39 cellular contexts compared by ENCODE assay signal in the genomic region with DNA sequence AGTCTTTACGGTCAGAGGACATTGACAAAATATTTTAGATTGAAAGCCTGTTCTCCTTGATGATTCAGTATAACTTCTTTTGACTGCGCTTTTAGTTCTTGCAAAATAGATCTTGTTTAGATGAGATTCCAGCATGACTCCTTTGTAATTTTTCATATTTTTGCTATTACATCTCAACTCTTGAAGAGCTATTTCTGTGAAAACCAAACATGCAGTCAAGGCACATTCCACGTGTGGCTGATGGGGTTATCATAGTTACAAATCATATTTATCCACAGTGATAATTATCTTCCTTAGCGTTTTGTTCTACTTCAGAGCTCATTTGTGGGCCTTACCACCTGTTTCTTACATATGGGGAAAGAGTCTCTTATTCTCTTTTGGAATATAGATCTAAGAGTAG.
"Had no signal": no experiment of that assay in that cellular context is flagged by ENCODE, and none has a peak within 500 bp of the region (broad histone marks: within the 10 kb centered on the region; RNA-seq: fewer than 3 reads in every experiment).

No MANE protein-coding gene starts in this region.

- H3K4me1 Mint-ChIP-seq: activated B cell treated with CpG ODN at 0.5 μM for 24 hours; activated CD4-positive, alpha-beta T cell treated with anti-CD3 and anti-CD28 coated beads, Interleukin-2, amount 10 ng/mL, durations not matched to agents 24 days and 14 days; activated naive CD8-positive, alpha-beta T cell treated with anti-CD3 and anti-CD28 coated beads for 36 hours; activated T-helper 17 cell treated with anti-CD3 and anti-CD28 coated beads, Interleukin-2, amount 50 U/mL, for 72 hours; brain; central memory CD8-positive, alpha-beta T cell had no signal

- ATAC-seq: activated CD8-positive, alpha-beta T cell treated with anti-CD3 and anti-CD28 coated beads for 36 hours; activated naive CD4-positive, alpha-beta T cell treated with anti-CD3 and anti-CD28 coated beads, Interleukin-2, amount 50 U/mL, for 72 hours; activated T-cell treated with anti-CD3 and anti-CD28 coated beads, Interleukin-2, amount 50 U/mL, for 4 hours; activated T-cell treated with anti-CD3 and anti-CD28 coated beads, Interleukin-2, amount 50 U/mL, for 72 hours; activated T-helper 17 cell treated with anti-CD3 and anti-CD28 coated beads, Interleukin-2, amount 50 U/mL, for 72 hours had no signal

- H3K9me3 Mint-ChIP-seq: activated B cell treated with CpG ODN at 0.5 μM for 24 hours; activated CD4-positive, alpha-beta memory T cell treated with anti-CD3 and anti-CD28 coated beads for 36 hours; activated CD4-positive, alpha-beta T cell treated with anti-CD3 and anti-CD28 coated beads, Interleukin-2, amount 10 ng/mL, durations not matched to agents 24 days and 14 days; activated CD8-positive, alpha-beta T cell treated with anti-CD3 and anti-CD28 coated beads for 36 hours; activated naive CD4-positive, alpha-beta T cell treated with anti-CD3 and anti-CD28 coated beads for 36 hours; activated naive CD4-positive, alpha-beta T cell treated with anti-CD3 and anti-CD28 coated beads, Interleukin-2, amount 50 U/mL, for 72 hours; activated naive CD8-positive, alpha-beta T cell treated with anti-CD3 and anti-CD28 coated beads for 36 hours; activated T-cell treated with anti-CD3 and anti-CD28 coated beads, Interleukin-2, amount 50 U/mL, for 4 hours; activated T-cell treated with anti-CD3 and anti-CD28 coated beads, Interleukin-2, amount 50 U/mL, for 72 hours; activated T-helper 1 cell treated with anti-CD3 and anti-CD28 coated beads, Interleukin-12 subunit alpha, Interleukin-12 subunit beta, Interleukin-2, Interleukin-4 antibody, amounts not matched to agents 30 ng/mL and 10 ng/mL and 1 ng/mL, durations not matched to agents 14 hours and 24 hours and 36 hours; activated T-helper 17 cell treated with anti-CD3 and anti-CD28 coated beads, Interleukin-2, amount 50 U/mL, for 72 hours; brain; central memory CD8-positive, alpha-beta T cell; T-helper 1 cell treated with Interleukin-12 subunit alpha and Interleukin-12 subunit beta and Interleukin-4 antibody, amounts not matched to agents 30 μg/mL and 1 μg/mL, for 36 hours; T-helper 2 cell treated with Interferon-gamma antibody and Interleukin-4, amounts not matched to agents 5 μg/mL and 100 μg/mL, for 36 hours had no signal

- H3K4me3 Mint-ChIP-seq: activated B cell treated with CpG ODN at 0.5 μM for 24 hours; activated CD4-positive, alpha-beta memory T cell treated with anti-CD3 and anti-CD28 coated beads for 36 hours; activated CD4-positive, alpha-beta T cell treated with anti-CD3 and anti-CD28 coated beads, Interleukin-2, amount 10 ng/mL, durations not matched to agents 24 days and 14 days; activated CD8-positive, alpha-beta T cell treated with anti-CD3 and anti-CD28 coated beads for 36 hours; activated naive CD4-positive, alpha-beta T cell treated with anti-CD3 and anti-CD28 coated beads for 36 hours; activated naive CD8-positive, alpha-beta T cell treated with anti-CD3 and anti-CD28 coated beads for 36 hours; activated T-cell treated with anti-CD3 and anti-CD28 coated beads, Interleukin-2, amount 50 U/mL, for 4 hours; activated T-cell treated with anti-CD3 and anti-CD28 coated beads, Interleukin-2, amount 50 U/mL, for 72 hours; activated T-helper 1 cell treated with anti-CD3 and anti-CD28 coated beads, Interleukin-12 subunit alpha, Interleukin-12 subunit beta, Interleukin-2, Interleukin-4 antibody, amounts not matched to agents 30 ng/mL and 10 ng/mL and 1 ng/mL, durations not matched to agents 14 hours and 24 hours and 36 hours; activated T-helper 17 cell treated with anti-CD3 and anti-CD28 coated beads, Interleukin-2, amount 50 U/mL, for 72 hours; brain; central memory CD8-positive, alpha-beta T cell; T-helper 1 cell treated with Interleukin-12 subunit alpha and Interleukin-12 subunit beta and Interleukin-4 antibody, amounts not matched to agents 30 μg/mL and 1 μg/mL, for 36 hours; T-helper 2 cell treated with Interferon-gamma antibody and Interleukin-4, amounts not matched to agents 5 μg/mL and 100 μg/mL, for 36 hours had no signal

- H3K27me3 ChIP-seq: adrenal gland, ascending aorta, cardiac muscle cell had no signal

- H3K4me3 ChIP-seq: adrenal gland, ascending aorta, cardiac muscle cell had no signal

- DNase-seq: activated B cell treated with CpG ODN at 0.5 μM for 24 hours; activated CD4-positive, alpha-beta memory T cell treated with anti-CD3 and anti-CD28 coated beads for 36 hours; activated CD4-positive, alpha-beta T cell treated with anti-CD3 and anti-CD28 coated beads for 4 hours; activated CD4-positive, alpha-beta T cell treated with anti-CD3 and anti-CD28 coated beads, Interleukin-2, amount 10 ng/mL, durations not matched to agents 24 days and 14 days; activated CD4-positive, alpha-beta T cell treated with anti-CD3 and anti-CD28 coated beads, Interleukin-2, amount 50 U/mL, for 1 hour; activated CD4-positive, alpha-beta T cell treated with anti-CD3 and anti-CD28 coated beads, Interleukin-2, amount 50 U/mL, for 4 hours; activated CD4-positive, CD25-positive, alpha-beta regulatory T cell treated with anti-CD3 and anti-CD28 coated beads, Interleukin-2, amount 50 U/mL, for 72 hours; activated CD8-positive, alpha-beta memory T cell treated with anti-CD3 and anti-CD28 coated beads, Interleukin-2, amount 50 U/mL, for 4 hours; activated CD8-positive, alpha-beta T cell treated with anti-CD3 and anti-CD28 coated beads for 36 hours; activated effector memory CD4-positive, alpha-beta T cell treated with anti-CD3 and anti-CD28 coated beads, Interleukin-2, amount 50 U/mL, for 16 hours; activated gamma-delta T cell treated with Interleukin-2 at 50 U/mL for 16 hours; activated naive CD4-positive, alpha-beta T cell; activated naive CD4-positive, alpha-beta T cell treated with anti-CD3 and anti-CD28 coated beads for 36 hours; activated naive CD4-positive, alpha-beta T cell treated with anti-CD3 and anti-CD28 coated beads, Interleukin-2, amount 50 U/mL, for 16 hours; activated naive CD8-positive, alpha-beta T cell treated with anti-CD3 and anti-CD28 coated beads for 36 hours; activated T-cell treated with anti-CD3 and anti-CD28 coated beads for 4 hours; activated T-cell treated with anti-CD3 and anti-CD28 coated beads, Interleukin-2, amount 50 U/mL, for 1 hour; activated T-cell treated with anti-CD3 and anti-CD28 coated beads, Interleukin-2, amount 50 U/mL, for 4 hours; activated T-cell treated with anti-CD3 and anti-CD28 coated beads, Interleukin-2, amount 50 U/mL, for 72 hours; adrenal gland; amygdala; anterior cingulate cortex; caudate nucleus; cerebellar nuclear complex; T-helper 1 cell; T-helper 2 cell; T-helper 9 cell had no signal

- FAIRE-seq: bronchial epithelial cell, TTC549 had no signal

- H3K27ac ChIP-seq: adrenal gland, ascending aorta, cardiac muscle cell, VCaP had no signal

- H3K36me3 Mint-ChIP-seq: activated CD4-positive, alpha-beta memory T cell treated with anti-CD3 and anti-CD28 coated beads for 36 hours; activated naive CD4-positive, alpha-beta T cell treated with anti-CD3 and anti-CD28 coated beads, Interleukin-2, amount 50 U/mL, for 72 hours; activated naive CD8-positive, alpha-beta T cell treated with anti-CD3 and anti-CD28 coated beads for 36 hours had no signal

- H3K9me3 ChIP-seq: adrenal gland, ascending aorta had no signal

- H3K27me3 Mint-ChIP-seq: brain had no signal

- H3K36me3 ChIP-seq: adrenal gland, ascending aorta, cardiac muscle cell had no signal

- H3K27ac Mint-ChIP-seq: activated B cell treated with CpG ODN at 0.5 μM for 24 hours; activated CD4-positive, alpha-beta memory T cell treated with anti-CD3 and anti-CD28 coated beads for 36 hours; activated CD4-positive, alpha-beta T cell treated with anti-CD3 and anti-CD28 coated beads, Interleukin-2, amount 10 ng/mL, durations not matched to agents 24 days and 14 days; activated CD8-positive, alpha-beta T cell treated with anti-CD3 and anti-CD28 coated beads for 36 hours; activated naive CD4-positive, alpha-beta T cell treated with anti-CD3 and anti-CD28 coated beads for 36 hours; activated naive CD4-positive, alpha-beta T cell treated with anti-CD3 and anti-CD28 coated beads, Interleukin-2, amount 50 U/mL, for 72 hours; activated naive CD8-positive, alpha-beta T cell treated with anti-CD3 and anti-CD28 coated beads for 36 hours; activated T-cell treated with anti-CD3 and anti-CD28 coated beads, Interleukin-2, amount 50 U/mL, for 72 hours; activated T-helper 1 cell treated with anti-CD3 and anti-CD28 coated beads, Interleukin-12 subunit alpha, Interleukin-12 subunit beta, Interleukin-2, Interleukin-4 antibody, amounts not matched to agents 30 ng/mL and 10 ng/mL and 1 ng/mL, durations not matched to agents 14 hours and 24 hours and 36 hours; activated T-helper 17 cell treated with anti-CD3 and anti-CD28 coated beads, Interleukin-2, amount 50 U/mL, for 72 hours; brain; T-helper 1 cell treated with Interleukin-12 subunit alpha and Interleukin-12 subunit beta and Interleukin-4 antibody, amounts not matched to agents 30 μg/mL and 1 μg/mL, for 36 hours; T-helper 2 cell treated with Interferon-gamma antibody and Interleukin-4, amounts not matched to agents 5 μg/mL and 100 μg/mL, for 36 hours had no signal

- H3K4me1 ChIP-seq: adrenal gland, ascending aorta had no signal
